In genomic region chr2:131672471-131673399, GRCh38 we compare ENCODE assay signal across 8 cellular contexts.
A peak's percentile ranks its signal among the peaks of the same experiment; 100 is the strongest.
DNase-seq lines count a peak whose midpoint lies in the region; ATAC-seq and TF ChIP-seq lines count a peak whose summit lies in the region.
"Not testable (repeated sequence)": the region's sequence is repeated elsewhere in the genome, so short reads cannot be mapped to it uniquely, and the experiment has no call there.

No MANE protein-coding gene starts in this region.

- peaks cover 13% of the 10 kb centered on the region for H3K27me3 ChIP-seq in H7 (ENCODE audit: control insufficient read depth, insufficient read depth, low read length)
- H3K27me3 ChIP-seq in Panc1 (ENCODE audit: control insufficient read depth, insufficient read depth, low read length); stomach smooth muscle (ENCODE audit: control insufficient read depth in 1 of 2, insufficient read depth in 2 of 2, low read length in 2 of 2): not testable (repeated sequence)

- H3K36me3 Mint-ChIP-seq in activated T-helper 17 cell treated with anti-CD3 and anti-CD28 coated beads, Interleukin-2, amount 50 U/mL, for 72 hours (ENCODE audit: low read depth); naive thymus-derived CD8-positive, alpha-beta T cell: not testable (repeated sequence)

- not testable (repeated sequence) for H3K27ac Mint-ChIP-seq in activated T-helper 17 cell treated with anti-CD3 and anti-CD28 coated beads, Interleukin-2, amount 50 U/mL, for 72 hours; naive thymus-derived CD8-positive, alpha-beta T cell

- H3K4me3 ChIP-seq in H7 (ENCODE audit: insufficient read depth, low read depth, low read length); fibroblast of pulmonary artery (replicated peaks; ENCODE audit: low read depth, low read length): not testable (repeated sequence)
- peak overlapping the region; percentile 27 for H3K4me3 ChIP-seq in Jurkat, Clone E6-1 (ENCODE audit: low read length)
- H3K4me3 ChIP-seq in Panc1 (ENCODE audit: low read depth in 2 of 2, low read length in 2 of 2) (peak overlapping the region; percentile 37 to 60), stomach smooth muscle (ENCODE audit: low read length in 2 of 2) (peak overlapping the region; percentile 47 to 70)

- H3K4me3 Mint-ChIP-seq in activated T-helper 17 cell treated with anti-CD3 and anti-CD28 coated beads, Interleukin-2, amount 50 U/mL, for 72 hours, result peak overlapping the region; percentile 40
- H3K4me3 Mint-ChIP-seq in naive thymus-derived CD8-positive, alpha-beta T cell, result peak overlapping the region; percentile 50 to 84 (median 70)

- peak; percentile 88 for TF ChIP-seq CTCF in Panc1 (IDR thresholded peaks at IDR 0.05)
- TF ChIP-seq CTCF in fibroblast of pulmonary artery (IDR thresholded peaks at IDR 0.05; ENCODE audit: low read length, missing control alignments), result peak; percentile 52

- POLR2A ChIA-PET in Panc1 (lab: Charles Lee), result not testable (repeated sequence)
- POLR2A ChIA-PET in naive thymus-derived CD8-positive, alpha-beta T cell (lab: Charles Lee), result interaction anchor here (0.6 to 3.0 kb wide), 3 partner anchors 9 to 600 kb away, joined by 3 to 13 read pairs (median 4); partner anchors contain the start of gene MZT2A

- in situ Hi-C loops in Panc1 (cut with HindIII; ENCODE audit: low pct_unique_long_range_greater_than_20kb, low sequenced_read_pairs), result not testable (repeated sequence)

- H3K9me3 Mint-ChIP-seq in activated T-helper 17 cell treated with anti-CD3 and anti-CD28 coated beads, Interleukin-2, amount 50 U/mL, for 72 hours; naive thymus-derived CD8-positive, alpha-beta T cell: not testable (repeated sequence)

- DNase-seq in ELF-1 (ENCODE audit: low read depth, low spot score), result peak; percentile 85
- DNase-seq in H7, result peak; percentile 82
- DNase-seq in Jurkat, Clone E6-1 (ENCODE audit: low read depth, low spot score), result peak; percentile 41
- DNase-seq in Panc1 (ENCODE audit: low read depth, low spot score), result not testable (repeated sequence)
- DNase-seq in fibroblast of pulmonary artery (ENCODE audit: low read depth), result peak; percentile 60
- DNase-seq in naive thymus-derived CD8-positive, alpha-beta T cell, result peak; percentile 26 to 79 (median 65)

- CTCF ChIA-PET in Panc1 (lab: Charles Lee), result interaction anchor here (0.5 to 2.5 kb wide), 10 partner anchors 9 to 518 kb away, joined by 3 to 12 read pairs (median 6); partner anchors contain the start of gene MZT2A

- H3K4me1 ChIP-seq in Panc1 (ENCODE audit: control insufficient read depth, insufficient read depth, low read length), result not testable (repeated sequence)
- peaks cover 22% of the 10 kb centered on the region for H3K4me1 ChIP-seq in stomach smooth muscle (ENCODE audit: control insufficient read depth, insufficient read depth, low read length)

- not testable (repeated sequence) for H3K4me1 Mint-ChIP-seq in activated T-helper 17 cell treated with anti-CD3 and anti-CD28 coated beads, Interleukin-2, amount 50 U/mL, for 72 hours
- peaks cover 0 to 13% (median 8%) of the 10 kb centered on the region in 4 donors for H3K4me1 Mint-ChIP-seq in naive thymus-derived CD8-positive, alpha-beta T cell

- not testable (repeated sequence) for H3K27ac ChIP-seq in Panc1 (ENCODE audit: low read length); stomach smooth muscle (ENCODE audit: low read length)

- not testable (repeated sequence) for H3K36me3 ChIP-seq in H7 (replicated peaks; ENCODE audit: control insufficient read depth, insufficient read depth, low read length); Panc1 (ENCODE audit: control insufficient read depth, insufficient read depth, low read length); stomach smooth muscle (ENCODE audit: control insufficient read depth in 2 of 2, insufficient read depth in 2 of 2, low read length in 2 of 2)

- BruUV-seq in Panc1 (replicated peaks; lab: Mats Ljungman, UMichigan), result not testable (repeated sequence)

- peak; percentile 96 for ATAC-seq in Panc1
- ATAC-seq in activated T-helper 17 cell treated with anti-CD3 and anti-CD28 coated beads, Interleukin-2, amount 50 U/mL, for 72 hours (replicated peaks), result peak; percentile 88
- peak; percentile 95 to 96 for ATAC-seq in naive thymus-derived CD8-positive, alpha-beta T cell

- H3K9ac ChIP-seq in stomach smooth muscle (ENCODE audit: low read length in 2 of 2), result not testable (repeated sequence)

- H3K27me3 Mint-ChIP-seq in activated T-helper 17 cell treated with anti-CD3 and anti-CD28 coated beads, Interleukin-2, amount 50 U/mL, for 72 hours, result peaks cover 21% of the 10 kb centered on the region
- peaks cover 5 to 47% (median 15%) of the 10 kb centered on the region in 5 donors for H3K27me3 Mint-ChIP-seq in naive thymus-derived CD8-positive, alpha-beta T cell

- intact Hi-C loops in Panc1 (cut with micrococcal nuclease; ENCODE audit: unreplicated experiment), result loop anchor here (1.0 to 10.0 kb wide), 4 partner anchors 115 to 518 kb away; no protein-coding TSS in a partner anchor

- H3K9me3 ChIP-seq in Panc1 (ENCODE audit: control insufficient read depth, insufficient read depth, low read depth, low read length); stomach smooth muscle (ENCODE audit: control insufficient read depth in 2 of 2, low read length in 2 of 2): not testable (repeated sequence)
